10 cellular contexts compared by ENCODE assay signal in genomic region chr16:56965149-56965938, GRCh38. TPM values are rescaled to one million over a fixed set of nuclear protein-coding genes. Genes with fewer than 3 reads are reported as not detected.
A peak's percentile ranks its signal among the peaks of the same experiment; 100 is the strongest.
DNase-seq lines count a peak whose midpoint lies in the region; ATAC-seq, FAIRE-seq and TF ChIP-seq lines count a peak whose summit lies in the region.
"Had no signal": no experiment of that assay in that cellular context is flagged by ENCODE, and none has a peak within 500 bp of the region (broad histone marks: within the 10 kb centered on the region; RNA-seq: fewer than 3 reads in every experiment).

No MANE protein-coding gene starts in this region.

- H3K27ac ChIP-seq in esophagus squamous epithelium = peak overlapping the region; percentile 14 to 44 (median 40)
- peak overlapping the region; percentile 25 for H3K27ac ChIP-seq in skeletal muscle tissue (ENCODE audit: low read depth, low read length)

- H3K36me3 ChIP-seq in esophagus squamous epithelium = no peaks in the 10 kb centered on the region
- no peaks in the 10 kb centered on the region for H3K36me3 ChIP-seq in skeletal muscle tissue (ENCODE audit: control insufficient read depth in 3 of 3, insufficient read depth in 3 of 3, low read length in 3 of 3)
- H3K36me3 ChIP-seq: gastrocnemius medialis had no signal

- H3K4me3 Mint-ChIP-seq in activated CD4-positive, alpha-beta T cell treated with anti-CD3 and anti-CD28 coated beads for 36 hours = no peak overlapping the region

- H3K36me3 Mint-ChIP-seq in activated CD4-positive, alpha-beta T cell treated with anti-CD3 and anti-CD28 coated beads for 36 hours (ENCODE audit: low read depth) = no peaks in the 10 kb centered on the region

- FAIRE-seq in RCC 7860 (lab: Jason Lieb, UNC) = peak; percentile 93
- FAIRE-seq: A549 had no signal

- no peak for TF ChIP-seq CTCF in esophagus squamous epithelium (IDR thresholded peaks at IDR 0.05)

- no peaks in the 10 kb centered on the region for H3K27me3 Mint-ChIP-seq in activated CD4-positive, alpha-beta T cell treated with anti-CD3 and anti-CD28 coated beads for 36 hours

- peak; percentile 22 for ATAC-seq in activated CD4-positive, alpha-beta T cell treated with anti-CD3 and anti-CD28 coated beads for 36 hours
- ATAC-seq in HG03565 (IDR thresholded peaks at IDR 0.05; ENCODE audit: unreplicated experiment) (no peak), GM21528 (IDR thresholded peaks at IDR 0.05; ENCODE audit: low FRiP score, unreplicated experiment) (no peak)

- H3K27ac Mint-ChIP-seq in activated CD4-positive, alpha-beta T cell treated with anti-CD3 and anti-CD28 coated beads for 36 hours = peak overlapping the region; percentile 84

- TF ChIP-seq POLR2A in esophagus squamous epithelium (IDR thresholded peaks at IDR 0.05) = no peak

- H3K27me3 ChIP-seq in esophagus squamous epithelium (peaks cover 0 to 15% (median 0%) of the 10 kb centered on the region in 4 donors), skeletal muscle tissue (ENCODE audit: control insufficient read depth in 3 of 3, insufficient read depth in 3 of 3, low read length in 3 of 3) (no peaks in the 10 kb centered on the region)
- H3K27me3 ChIP-seq: gastrocnemius medialis had no signal

- CTCF ChIA-PET in activated CD4-positive, alpha-beta T cell treated with anti-CD3 and anti-CD28 coated beads for 36 hours (lab: Charles Lee) = interaction anchor here (0.6 to 5.2 kb wide), 37 partner anchors 9 to 335 kb away, joined by 3 to 38 read pairs (median 4); partner anchors contain the start of gene NLRC5

- H3K9ac ChIP-seq in skeletal muscle tissue (ENCODE audit: low read depth in 1 of 3, low read length in 3 of 3) = no peak overlapping the region

- no peak for DNase-seq in activated CD4-positive, alpha-beta T cell treated with anti-CD3 and anti-CD28 coated beads for 36 hours
- DNase-seq in activated CD4-positive, alpha-beta T cell treated with anti-CD3 and anti-CD28 coated beads, Interleukin-2, amount 50 U/mL, for 48 hours = no peak
- peak; percentile 86 for DNase-seq in RCC 7860 (ENCODE audit: low spot score)
- no peak for DNase-seq in esophagus squamous epithelium (lab: John Stamatoyannopoulos, UW)
- DNase-seq in SK-N-DZ (ENCODE audit: low spot score) = no peak

- POLR2A ChIA-PET in activated CD4-positive, alpha-beta T cell treated with anti-CD3 and anti-CD28 coated beads for 36 hours (lab: Charles Lee) = interaction anchor here (0.6 kb wide), 1 partner anchor 43 kb away, joined by 4 read pairs; no protein-coding TSS in a partner anchor

- H3K4me1 ChIP-seq in esophagus squamous epithelium (peaks cover 6 to 39% (median 22%) of the 10 kb centered on the region in 3 donors), skeletal muscle tissue (ENCODE audit: control insufficient read depth in 3 of 3, insufficient read depth in 3 of 3, low read length in 3 of 3) (peaks cover 23 to 27% (median 23%) of the 10 kb centered on the region in 3 donors)

- 81 to 82% methylated on average over 11 of the region's 11 CpGs for WGBS in esophagus squamous epithelium, 2 donors

- no peaks in the 10 kb centered on the region for H3K9me3 Mint-ChIP-seq in activated CD4-positive, alpha-beta T cell treated with anti-CD3 and anti-CD28 coated beads for 36 hours (ENCODE audit: low read depth)

- intact Hi-C loops in activated CD4-positive, alpha-beta T cell treated with anti-CD3 and anti-CD28 coated beads for 36 hours (cut with DNase I, micrococcal nuclease) = loop anchor here in 1 of 2 experiments (2.0 kb wide), 2 partner anchors 75 to 203 kb away; no protein-coding TSS in a partner anchor
- intact Hi-C loops in esophagus squamous epithelium (cut with DNase I) = no loop called here

- peaks cover 17% of the 10 kb centered on the region for H3K4me1 Mint-ChIP-seq in activated CD4-positive, alpha-beta T cell treated with anti-CD3 and anti-CD28 coated beads for 36 hours

- H3K4me3 ChIP-seq in esophagus squamous epithelium = no peak overlapping the region
- no peak overlapping the region for H3K4me3 ChIP-seq in skeletal muscle tissue (ENCODE audit: low read length in 3 of 3)
- H3K4me3 ChIP-seq: A549, gastrocnemius medialis had no signal

- H3K9me3 ChIP-seq in esophagus squamous epithelium (no peaks in the 10 kb centered on the region), skeletal muscle tissue (ENCODE audit: control insufficient read depth in 3 of 3, low read length in 3 of 3) (no peaks in the 10 kb centered on the region)
- H3K9me3 ChIP-seq: A549, gastrocnemius medialis had no signal

RNA-seq across cellular contexts. Expression of gene CETP, which starts 3.6 kb away (rescaled TPM):
- total RNA-seq in activated CD4-positive, alpha-beta T cell treated with anti-CD3 and anti-CD28 coated beads for 36 hours = under 1 TPM in 1 of 2 experiments, not detected in 1; 0.14 TPM
- total RNA-seq in esophagus squamous epithelium (under 1 TPM in 3 of 4 donors, not detected in 1; 0.19 to 0.32 (median 0.31) TPM), skeletal muscle tissue (3.1 TPM)
- polyA plus RNA-seq in SK-N-DZ (2014; cell fraction: cytosol; rRNA removed) = 0.48 TPM in 1 of 2 replicates, not detected in the other
- not detected in 2 replicates for polyA plus RNA-seq in SK-N-DZ (2014; cell fraction: nucleus; rRNA removed)
- total RNA-seq: gastrocnemius medialis had no signal
- polyA plus RNA-seq: A549 had no signal

RNA-seq across cellular contexts. Expression of gene NLRC5, which starts 24.0 kb away (rescaled TPM):
- total RNA-seq in activated CD4-positive, alpha-beta T cell treated with anti-CD3 and anti-CD28 coated beads for 36 hours = 100 to 1,000 TPM; 143 to 175 TPM
- 10 to 100 TPM in 3 of 4 donors, 1 to 10 TPM in 1; 7.7 to 25.2 (median 14.1) TPM for total RNA-seq in esophagus squamous epithelium
- 5.7 TPM for total RNA-seq in skeletal muscle tissue
- not detected in 2 replicates for polyA plus RNA-seq in SK-N-DZ (2014; cell fraction: cytosol; rRNA removed)
- polyA plus RNA-seq in SK-N-DZ (2014; cell fraction: nucleus; rRNA removed) = 1.1 TPM in 1 of 2 replicates, not detected in the other

RNA-seq across cellular contexts. Expression of gene HERPUD1, which starts 33.4 kb away (rescaled TPM):
- 100 to 1,000 TPM; 136 to 195 TPM for total RNA-seq in activated CD4-positive, alpha-beta T cell treated with anti-CD3 and anti-CD28 coated beads for 36 hours
- total RNA-seq in esophagus squamous epithelium = 10 to 100 TPM; 40.6 to 81.3 (median 43.9) TPM
- total RNA-seq in skeletal muscle tissue = 76.2 TPM
- 37.4 and 55.6 TPM in 2 replicates for polyA plus RNA-seq in SK-N-DZ (2014; cell fraction: cytosol; rRNA removed)
- 47.9 and 58.8 TPM in 2 replicates for polyA plus RNA-seq in SK-N-DZ (2014; cell fraction: nucleus; rRNA removed)

Comparison
In these comparisons a context has a peak if more than half of its experiments do, and no peak if none do; other contexts are left out.
1. RNA of gene NLRC5, which starts 24.0 kb away (total RNA-seq): 143 to 175 TPM in activated CD4-positive, alpha-beta T cell treated with anti-CD3 and anti-CD28 coated beads for 36 hours; 7.7 to 25.2 TPM in esophagus squamous epithelium and 5.7 TPM in skeletal muscle tissue (single experiment); every median in the first group is over 4 times any median in the second.